Comparison of ENCODE assay signal across 12 cellular contexts in the genomic region with DNA sequence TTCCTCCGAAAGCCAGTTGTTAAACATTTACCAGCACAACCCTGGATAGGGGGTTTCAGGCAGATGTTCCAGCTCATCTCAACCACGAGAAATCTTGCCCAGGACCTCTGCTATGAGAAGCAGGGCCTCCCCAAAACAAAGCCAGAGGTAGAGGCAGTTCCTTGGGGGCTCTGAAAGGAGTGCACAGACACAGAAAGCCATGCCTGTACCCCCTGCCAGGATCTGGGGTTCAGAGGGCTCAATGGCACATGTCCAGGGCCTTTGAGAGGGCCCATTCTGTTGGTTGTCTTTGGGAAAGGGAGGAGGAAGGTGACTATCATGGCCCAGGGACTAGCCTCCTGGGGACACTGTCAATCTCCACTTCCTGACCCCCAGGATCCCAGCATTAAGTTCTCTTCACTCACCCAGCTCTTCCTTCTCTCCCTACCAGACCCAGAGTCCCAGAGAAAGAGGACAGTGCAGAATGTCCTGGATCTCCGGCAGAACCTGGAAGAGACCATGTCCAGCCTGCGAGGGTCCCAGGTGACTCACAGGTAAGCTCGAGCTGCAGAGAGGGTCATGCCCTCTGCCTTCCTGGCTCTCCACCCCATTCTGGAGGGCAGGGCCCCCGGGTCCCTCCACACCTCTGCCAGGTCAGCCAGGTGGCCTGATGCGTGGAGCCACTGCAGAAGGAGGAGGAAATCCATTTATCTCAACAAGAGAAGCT.
A peak's percentile ranks its signal among the peaks of the same experiment; 100 is the strongest.
DNase-seq lines count a peak whose midpoint lies in the region; ATAC-seq and TF ChIP-seq lines count a peak whose summit lies in the region.
"Had no signal": no experiment of that assay in that cellular context is flagged by ENCODE, and none has a peak within 500 bp of the region (broad histone marks: within the 10 kb centered on the region; RNA-seq: fewer than 3 reads in every experiment).

No MANE protein-coding gene starts in this region.

- TF ChIP-seq CTCF in RWPE2 (IDR thresholded peaks at IDR 0.05; ENCODE audit: poor library complexity, severe bottlenecking) (no peak), dorsolateral prefrontal cortex (IDR thresholded peaks at IDR 0.05 in 54 of 56, conservative IDR thresholded peaks at IDR 0.05 in 2 of 56; ENCODE audit: low read depth in 1 of 56, partially characterized antibody in 56 of 56) (no peak), osteoblast (IDR thresholded peaks at IDR 0.05; ENCODE audit: extremely low read depth, low read depth, low read length) (no peak), transverse colon (IDR thresholded peaks at IDR 0.05) (no peak)

- H3K36me3 ChIP-seq in RWPE2 (ENCODE audit: low read depth), result no peaks in the 10 kb centered on the region
- H3K36me3 ChIP-seq in osteoblast (ENCODE audit: insufficient read depth, low read length), result peaks cover 29% of the 10 kb centered on the region
- no peaks in the 10 kb centered on the region for H3K36me3 ChIP-seq in transverse colon
- H3K36me3 ChIP-seq: neutrophil had no signal

- H3K4me1 ChIP-seq in RWPE2 (ENCODE audit: insufficient read depth, poor library complexity, severe bottlenecking), result peaks cover 42% of the 10 kb centered on the region
- H3K4me1 ChIP-seq in osteoblast (ENCODE audit: insufficient read depth, low read length), result peaks cover 84% of the 10 kb centered on the region
- peaks cover 45 to 67% (median 50%) of the 10 kb centered on the region in 4 donors for H3K4me1 ChIP-seq in transverse colon

- H3K79me2 ChIP-seq in osteoblast (ENCODE audit: insufficient read depth, low read length), result peaks cover 71% of the 10 kb centered on the region

- H3K27ac ChIP-seq in RWPE2 (ENCODE audit: poor library complexity, severe bottlenecking), result peak overlapping the region; percentile 95
- H3K27ac ChIP-seq in dorsolateral prefrontal cortex, result peak overlapping the region; percentile 75 to 100 (median 99)
- H3K27ac ChIP-seq in osteoblast (ENCODE audit: low read depth, low read length), result peak overlapping the region; percentile 99
- H3K27ac ChIP-seq in transverse colon, result peak overlapping the region; percentile 89 to 90 (median 90)
- H3K27ac ChIP-seq: neutrophil had no signal

- 71 to 86% methylated on average over 1 to 7 of the region's 7 CpGs for WGBS in transverse colon (ENCODE audit: low coverage in 1 of 2), 2 donors

- ATAC-seq in RWPE2 (ENCODE audit: low read depth), result no peak
- ATAC-seq in left colon, result no peak

- H4K20me1 ChIP-seq in osteoblast (ENCODE audit: insufficient read depth, low read length), result peaks cover 8% of the 10 kb centered on the region

- DNase-seq in RWPE2 (ENCODE audit: low spot score), result no peak
- no peak for DNase-seq in dorsolateral prefrontal cortex
- DNase-seq in osteoblast (ENCODE audit: insufficient read length, low spot score, missing footprints), result no peak
- no peak for DNase-seq in transverse colon
- DNase-seq in left colon, result no peak
- no peak for DNase-seq in SK-N-DZ (ENCODE audit: low spot score)
- no peak for DNase-seq in midbrain (lab: John Stamatoyannopoulos, UW)
- DNase-seq: activated CD4-positive, CD25-positive, alpha-beta regulatory T cell treated with anti-CD3 and anti-CD28 coated beads, Interleukin-2, amount 50 U/mL, for 72 hours; activated effector memory CD4-positive, alpha-beta T cell treated with anti-CD3 and anti-CD28 coated beads, Interleukin-2, amount 50 U/mL, for 16 hours; effector CD8-positive, alpha-beta T cell; NCI-H510A treated with DMSO at 0.1 percent for 48 hours had no signal

- H3K27me3 ChIP-seq in RWPE2 (ENCODE audit: insufficient read depth, poor library complexity, severe bottlenecking), result no peaks in the 10 kb centered on the region
- no peaks in the 10 kb centered on the region for H3K27me3 ChIP-seq in dorsolateral prefrontal cortex
- H3K27me3 ChIP-seq in osteoblast (ENCODE audit: insufficient read depth, low read length), result no peaks in the 10 kb centered on the region
- no peaks in the 10 kb centered on the region for H3K27me3 ChIP-seq in transverse colon
- H3K27me3 ChIP-seq: neutrophil had no signal

- no peak for TF ChIP-seq EP300 in transverse colon (IDR thresholded peaks at IDR 0.05; ENCODE audit: low read depth)

- in situ Hi-C loops in transverse colon (cut with MboI; ENCODE audit: low pct_ligation_motif_present in 1 of 4, low pct_unique_long_range_greater_than_20kb in 1 of 4, low sequenced_read_pairs in 3 of 4), result loop anchor here in 2 of 4 donors (5.0 to 10.0 kb wide), 2 partner anchors 72 to 75 kb away; no protein-coding TSS in a partner anchor

- H3K4me2 ChIP-seq in osteoblast (ENCODE audit: insufficient read depth, low read length), result peak overlapping the region; percentile 6

- H3K4me3 ChIP-seq in RWPE2 (ENCODE audit: severe bottlenecking) (no peak overlapping the region), dorsolateral prefrontal cortex (no peak overlapping the region), osteoblast (ENCODE audit: insufficient read depth, low read length) (no peak overlapping the region), transverse colon (no peak overlapping the region)

- H2AFZ ChIP-seq in osteoblast (ENCODE audit: low read length), result no peak overlapping the region

- intact Hi-C loops in dorsolateral prefrontal cortex (cut with DNase I), result no loop called here
- intact Hi-C loops in transverse colon (cut with DNase I; ENCODE audit: low total_unique reads), result loop anchor here (5.0 kb wide), 1 partner anchor 1560 kb away; no protein-coding TSS in a partner anchor
- intact Hi-C loops in left colon (cut with DNase I, micrococcal nuclease), result loop anchor here in 1 of 2 donors (5.0 kb wide), 1 partner anchor 75 kb away; no protein-coding TSS in a partner anchor

- TF ChIP-seq POLR2A in transverse colon (IDR thresholded peaks at IDR 0.05), result no peak

- H3K9me3 ChIP-seq in RWPE2 (ENCODE audit: severe bottlenecking) (no peaks in the 10 kb centered on the region), osteoblast (ENCODE audit: low read depth, low read length) (no peaks in the 10 kb centered on the region), transverse colon (no peaks in the 10 kb centered on the region)
- H3K9me3 ChIP-seq: neutrophil had no signal
